7 cellular contexts compared by ENCODE assay signal in the genomic region with DNA sequence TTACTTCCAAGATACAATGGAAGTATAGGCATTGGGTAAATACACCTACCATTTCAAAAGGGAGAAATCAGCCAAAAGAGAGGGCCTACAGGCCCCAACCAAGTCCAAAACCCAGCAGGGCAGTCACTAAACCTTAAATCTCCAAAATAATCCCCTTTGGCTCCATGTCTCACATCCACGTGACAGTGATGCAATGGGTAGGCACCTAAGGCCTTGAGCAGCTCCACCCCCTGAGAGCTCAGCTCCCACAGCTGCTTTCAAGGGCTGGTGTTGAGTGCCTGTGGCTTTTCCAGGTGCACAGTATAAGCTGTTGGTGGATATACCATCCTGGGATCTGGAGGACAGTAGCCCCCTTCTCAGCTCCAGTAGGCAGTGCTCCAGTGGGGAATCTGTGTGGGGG.
"Had no signal": no experiment of that assay in that cellular context is flagged by ENCODE, and none has a peak within 500 bp of the region (broad histone marks: within the 10 kb centered on the region; RNA-seq: fewer than 3 reads in every experiment).

No MANE protein-coding gene starts in this region.

- DNase-seq: H9, HCEC 1CT, IMR-90 had no signal

- ATAC-seq: GM23338 had no signal

- H2AFZ ChIP-seq: GM23338 had no signal

- FAIRE-seq: H1, H54, HTR-8/SVneo had no signal

- H3K4me2 ChIP-seq: GM23338 had no signal

- H3K4me3 ChIP-seq: GM23338 had no signal
